11 cellular contexts compared by ENCODE assay signal in the genomic region with DNA sequence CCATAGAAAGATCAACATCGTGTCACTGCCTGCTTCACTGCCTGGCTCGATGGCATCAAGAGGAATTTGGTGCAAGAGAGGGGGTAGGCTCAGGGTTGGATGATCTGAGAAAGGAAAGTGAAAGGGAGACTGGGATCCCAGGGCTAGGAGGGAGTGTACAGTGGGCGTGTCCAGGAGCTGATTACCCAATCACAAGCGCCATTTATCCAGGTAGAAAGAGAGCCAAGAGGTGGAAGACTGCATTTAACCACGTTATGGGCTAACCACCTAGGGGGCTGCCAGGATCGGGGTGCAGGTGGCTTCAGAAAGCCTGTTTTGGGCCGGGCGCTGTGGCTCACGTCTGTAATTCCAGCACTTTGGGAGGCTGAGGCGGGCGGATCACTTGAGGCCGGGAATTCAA. TPM values are rescaled to one million over a fixed set of nuclear protein-coding genes. Genes with fewer than 3 reads are reported as not detected.
DNase-seq lines count a peak whose midpoint lies in the region; ATAC-seq and TF ChIP-seq lines count a peak whose summit lies in the region.
"Had no signal": no experiment of that assay in that cellular context is flagged by ENCODE, and none has a peak within 500 bp of the region (broad histone marks: within the 10 kb centered on the region; RNA-seq: fewer than 3 reads in every experiment).

No MANE protein-coding gene starts in this region.

- peak overlapping the region; percentile 58; the same call in 1 of the 2 replicates for H3K27ac Mint-ChIP-seq in GM23338
- H3K27ac Mint-ChIP-seq in stimulated activated memory B cell treated with anti-CD40 and anti-IgM and Interleukin-4, amounts not matched to agents 10 μg/mL and 1 μg/mL and 100 μg/mL, for 72 hours: no peak overlapping the region
- H3K27ac Mint-ChIP-seq: activated naive CD8-positive, alpha-beta T cell treated with anti-CD3 and anti-CD28 coated beads, Interleukin-2, amount 50 U/mL, for 24 hours; progenitor cell of endocrine pancreas had no signal

- peak overlapping the region; percentile 69 for H3K4me2 ChIP-seq in GM23338

- H3K36me3 Mint-ChIP-seq in GM23338 (ENCODE audit: low read depth): peaks cover 83% of the 10 kb centered on the region
- H3K36me3 Mint-ChIP-seq in stimulated activated memory B cell treated with anti-CD40 and anti-IgM and Interleukin-4, amounts not matched to agents 10 μg/mL and 1 μg/mL and 100 μg/mL, for 72 hours: no peaks in the 10 kb centered on the region

- H3K36me3 ChIP-seq in GM23338 (ENCODE audit: insufficient read depth): peaks cover 10% of the 10 kb centered on the region; the same call in 1 of the 2 replicates

- peaks cover 96% of the 10 kb centered on the region for H4K20me1 ChIP-seq in GM23338 (replicated peaks; ENCODE audit: insufficient read depth)

- H3K9me3 Mint-ChIP-seq in GM23338: no peaks in the 10 kb centered on the region
- no peaks in the 10 kb centered on the region for H3K9me3 Mint-ChIP-seq in stimulated activated memory B cell treated with anti-CD40 and anti-IgM and Interleukin-4, amounts not matched to agents 10 μg/mL and 1 μg/mL and 100 μg/mL, for 72 hours
- H3K9me3 Mint-ChIP-seq: activated naive CD8-positive, alpha-beta T cell treated with anti-CD3 and anti-CD28 coated beads, Interleukin-2, amount 50 U/mL, for 24 hours had no signal

- no peak for TF ChIP-seq CTCF in GM23338 (conservative IDR thresholded peaks at IDR 0.05; ENCODE audit: low read depth in 2 of 2)
- TF ChIP-seq CTCF in fibroblast of the aortic adventitia (IDR thresholded peaks at IDR 0.05; ENCODE audit: insufficient read depth, low read length): no peak

- peaks cover 100% of the 10 kb centered on the region for H3K79me2 ChIP-seq in GM23338 (replicated peaks; ENCODE audit: insufficient read depth)

- peak overlapping the region; percentile 31; the same call in 2 of the 3 replicates for H3K4me3 Mint-ChIP-seq in GM23338
- H3K4me3 Mint-ChIP-seq in stimulated activated memory B cell treated with anti-CD40 and anti-IgM and Interleukin-4, amounts not matched to agents 10 μg/mL and 1 μg/mL and 100 μg/mL, for 72 hours: no peak overlapping the region
- H3K4me3 Mint-ChIP-seq: activated naive CD8-positive, alpha-beta T cell treated with anti-CD3 and anti-CD28 coated beads, Interleukin-2, amount 50 U/mL, for 24 hours had no signal

- no peak overlapping the region for H2AFZ ChIP-seq in GM23338

- no peak overlapping the region for H3K27ac ChIP-seq in GM23338 (ENCODE audit: low read depth)

- H3K27me3 ChIP-seq in GM23338 (ENCODE audit: insufficient read depth): no peaks in the 10 kb centered on the region

- peaks cover 94% of the 10 kb centered on the region for H3K4me1 Mint-ChIP-seq in GM23338
- peaks cover 6% of the 10 kb centered on the region for H3K4me1 Mint-ChIP-seq in stimulated activated memory B cell treated with anti-CD40 and anti-IgM and Interleukin-4, amounts not matched to agents 10 μg/mL and 1 μg/mL and 100 μg/mL, for 72 hours
- H3K4me1 Mint-ChIP-seq: activated naive CD8-positive, alpha-beta T cell treated with anti-CD3 and anti-CD28 coated beads, Interleukin-2, amount 50 U/mL, for 24 hours had no signal

- no peak for DNase-seq in GM23338 (ENCODE audit: low spot score)
- peak; percentile 52 for DNase-seq in OCI-M1 (lab: John Stamatoyannopoulos, UW)
- DNase-seq in fibroblast of the aortic adventitia (ENCODE audit: low read depth): peak; percentile 43
- DNase-seq in renal cortical epithelial cell (ENCODE audit: low read depth): peak; percentile 25
- DNase-seq in head of caudate nucleus: no peak
- DNase-seq in COLO829 (ENCODE audit: low spot score): no peak
- DNase-seq: NCI-H2171 had no signal

- H3K9me2 ChIP-seq in GM23338 (ENCODE audit: insufficient read depth): no peaks in the 10 kb centered on the region

- peaks cover 63% of the 10 kb centered on the region for H3F3A ChIP-seq in GM23338 (replicated peaks; ENCODE audit: low read depth)

- intact Hi-C loops in head of caudate nucleus (cut with DNase I): no loop called here

- H3K4me1 ChIP-seq in GM23338 (ENCODE audit: insufficient read depth): peaks cover 95% of the 10 kb centered on the region

- H3K4me3 ChIP-seq in GM23338 (peak overlapping the region; percentile 7), fibroblast of the aortic adventitia (ENCODE audit: low read depth, low read length) (no peak overlapping the region)

- H3K27me3 Mint-ChIP-seq in GM23338 (ENCODE audit: insufficient read depth, low read depth, poor library complexity): peaks cover 28% of the 10 kb centered on the region
- H3K27me3 Mint-ChIP-seq in stimulated activated memory B cell treated with anti-CD40 and anti-IgM and Interleukin-4, amounts not matched to agents 10 μg/mL and 1 μg/mL and 100 μg/mL, for 72 hours: no peaks in the 10 kb centered on the region
- H3K27me3 Mint-ChIP-seq: activated naive CD8-positive, alpha-beta T cell treated with anti-CD3 and anti-CD28 coated beads, Interleukin-2, amount 50 U/mL, for 24 hours; progenitor cell of endocrine pancreas had no signal

- peak; percentile 3; the same call in 2 of the 3 replicates for ATAC-seq in GM23338
- no peak for ATAC-seq in GM19351 (IDR thresholded peaks at IDR 0.05; ENCODE audit: unreplicated experiment)
- no peak for ATAC-seq in stimulated activated memory B cell treated with anti-CD40 and anti-IgM and Interleukin-4, amounts not matched to agents 10 μg/mL and 1 μg/mL and 100 μg/mL, for 72 hours
- ATAC-seq: activated naive CD8-positive, alpha-beta T cell treated with anti-CD3 and anti-CD28 coated beads, Interleukin-2, amount 50 U/mL, for 24 hours had no signal

TF ChIP-seq in GM23338, 12 proteins besides CTCF, POLR2A, EP300 and RAD21:
- TF ChIP-seq, protein P1, sequence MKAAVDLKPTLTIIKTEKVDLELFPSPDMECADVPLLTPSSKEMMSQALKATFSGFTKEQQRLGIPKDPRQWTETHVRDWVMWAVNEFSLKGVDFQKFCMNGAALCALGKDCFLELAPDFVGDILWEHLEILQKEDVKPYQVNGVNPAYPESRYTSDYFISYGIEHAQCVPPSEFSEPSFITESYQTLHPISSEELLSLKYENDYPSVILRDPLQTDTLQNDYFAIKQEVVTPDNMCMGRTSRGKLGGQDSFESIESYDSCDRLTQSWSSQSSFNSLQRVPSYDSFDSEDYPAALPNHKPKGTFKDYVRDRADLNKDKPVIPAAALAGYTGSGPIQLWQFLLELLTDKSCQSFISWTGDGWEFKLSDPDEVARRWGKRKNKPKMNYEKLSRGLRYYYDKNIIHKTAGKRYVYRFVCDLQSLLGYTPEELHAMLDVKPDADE (IDR thresholded peaks at IDR 0.05): no peak
- no peak for TF ChIP-seq STAT1 (IDR thresholded peaks at IDR 0.05; ENCODE audit: unreplicated experiment)
- no peak for TF ChIP-seq EZH2 (IDR thresholded peaks at IDR 0.05; ENCODE audit: low read depth, unreplicated experiment)
- TF ChIP-seq EZH2phosphoT487 (IDR thresholded peaks at IDR 0.05; ENCODE audit: unreplicated experiment): no peak
- no peak for TF ChIP-seq JUNB (IDR thresholded peaks at IDR 0.05; ENCODE audit: unreplicated experiment)
- peak; percentile 35; the same call in 1 of the 2 replicates for TF ChIP-seq POLR2AphosphoS5 (IDR thresholded peaks at IDR 0.05; ENCODE audit: low read depth)

RNA-seq across cellular contexts. Expression of a gene that starts 10.3 kb away (rescaled TPM):
- 698 and 727 TPM in 2 replicates for total RNA-seq in GM23338 (2014; rRNA removed; shearing (Covaris generic))
- 215 and 220 TPM in 2 replicates for polyA plus RNA-seq in GM23338 (2016; fragmentation: Nextera tagmentation; extraction: Ambion mirVana)
- 2.3 and 7.3 TPM in 2 replicates for total RNA-seq in fibroblast of the aortic adventitia (ENCODE audit: low replicate concordance)
- 0.65 and 1.9 TPM in 2 replicates for total RNA-seq in renal cortical epithelial cell

Comparison
In these comparisons a context has a peak if more than half of its experiments do, and no peak if none do; other contexts are left out.
1. DNase-seq: peak in OCI-M1 (single experiment), fibroblast of the aortic adventitia (single experiment) and renal cortical epithelial cell (single experiment); none in GM23338 (single experiment), head of caudate nucleus (0 of 42) and COLO829 (single experiment).
2. RNA of a gene that starts 10.3 kb away (total RNA-seq): 698 to 727 TPM in GM23338; 2.3 to 7.3 TPM in fibroblast of the aortic adventitia and 0.65 to 1.9 TPM in renal cortical epithelial cell; every median in the first group is over 10 times any median in the second.